ENCODE assay signal across 15 cellular contexts in genomic region chr12:62472472-62472871, GRCh38. TPM values are rescaled to one million over a fixed set of nuclear protein-coding genes. Genes with fewer than 3 reads are reported as not detected.
A peak's percentile ranks its signal among the peaks of the same experiment; 100 is the strongest.
DNase-seq lines count a peak whose midpoint lies in the region; TF ChIP-seq lines count a peak whose summit lies in the region.
"Had no signal": no experiment of that assay in that cellular context is flagged by ENCODE, and none has a peak within 500 bp of the region (broad histone marks: within the 10 kb centered on the region; RNA-seq: fewer than 3 reads in every experiment).

No MANE protein-coding gene starts in this region.

- H3K27me3 Mint-ChIP-seq in HFFc6 (ENCODE audit: insufficient read depth), result no peaks in the 10 kb centered on the region
- H3K27me3 Mint-ChIP-seq: central memory CD8-positive, alpha-beta T cell had no signal

- DNase-seq in EH (ENCODE audit: low read depth) (peak; percentile 42), HFFc6 (peak; percentile 9), T1000 (lab: John Stamatoyannopoulos, UW) (peak; percentile 3), myocyte (ENCODE audit: low read depth) (peak; percentile 69), SW 1271 (lab: John Stamatoyannopoulos, UW) (no peak), GM10266 (ENCODE audit: extremely low spot score) (no peak), NCI-H1048 (lab: John Stamatoyannopoulos, UW) (no peak)
- DNase-seq: activated CD4-positive, alpha-beta T cell treated with anti-CD3 and anti-CD28 coated beads, Interleukin-2, amount 50 U/mL, for 4 hours; activated gamma-delta T cell treated with Interleukin-2 at 50 U/mL for 16 hours; effector CD8-positive, alpha-beta T cell; head of caudate nucleus; natural killer cell; NCI-H524 treated with DMSO at 0.1 percent for 48 hours; stimulated activated CD4-positive, alpha-beta T cell treated with anti-CD3 and anti-CD28 coated beads, Interleukin-4, amount 100 ng/mL, for 4 hours had no signal

- no peaks in the 10 kb centered on the region for H3K9me3 Mint-ChIP-seq in HFFc6
- H3K9me3 Mint-ChIP-seq: central memory CD8-positive, alpha-beta T cell; natural killer cell had no signal

- H3K36me3 Mint-ChIP-seq in HFFc6 (ENCODE audit: low read depth), result peaks cover 4% of the 10 kb centered on the region; the same call in 1 of the 2 replicates
- H3K36me3 Mint-ChIP-seq: natural killer cell had no signal

- H3K4me1 Mint-ChIP-seq in HFFc6 (ENCODE audit: low read depth), result peaks cover 14% of the 10 kb centered on the region

- H3K4me3 Mint-ChIP-seq in HFFc6, result no peak overlapping the region
- H3K4me3 Mint-ChIP-seq: central memory CD8-positive, alpha-beta T cell; natural killer cell had no signal

- H3K27ac Mint-ChIP-seq in HFFc6, result no peak overlapping the region
- H3K27ac Mint-ChIP-seq: natural killer cell had no signal

- TF ChIP-seq CTCF in HFFc6 (IDR thresholded peaks at IDR 0.05) (no peak), GM10266 (IDR thresholded peaks at IDR 0.05; ENCODE audit: control insufficient read depth, insufficient read depth, low read depth, missing control alignments) (no peak)

RNA-seq across cellular contexts. Expression of gene MON2, which starts 5.8 kb away (rescaled TPM):
- total RNA-seq in HFFc6 (2021; fragmentation: NEBNext Ultra II Directional; extraction: Animal tissue kit (Norgen Biotek cat#: 25700)), result 10 to 100 TPM; 29.6 to 44.1 (median 38.8) TPM
- total RNA-seq in myocyte, result 17.3 and 21.3 TPM in 2 replicates
- 12.9 TPM for polyA plus RNA-seq in myocyte (2012)

Comparison
In these comparisons a context has a peak if more than half of its experiments do, and no peak if none do; other contexts are left out.
1. DNase-seq: peak in EH (single experiment), HFFc6 (single experiment), T1000 (single experiment) and myocyte (single experiment); none in SW 1271 (0 of 2), GM10266 (single experiment) and NCI-H1048 (single experiment).